In the genomic region with DNA sequence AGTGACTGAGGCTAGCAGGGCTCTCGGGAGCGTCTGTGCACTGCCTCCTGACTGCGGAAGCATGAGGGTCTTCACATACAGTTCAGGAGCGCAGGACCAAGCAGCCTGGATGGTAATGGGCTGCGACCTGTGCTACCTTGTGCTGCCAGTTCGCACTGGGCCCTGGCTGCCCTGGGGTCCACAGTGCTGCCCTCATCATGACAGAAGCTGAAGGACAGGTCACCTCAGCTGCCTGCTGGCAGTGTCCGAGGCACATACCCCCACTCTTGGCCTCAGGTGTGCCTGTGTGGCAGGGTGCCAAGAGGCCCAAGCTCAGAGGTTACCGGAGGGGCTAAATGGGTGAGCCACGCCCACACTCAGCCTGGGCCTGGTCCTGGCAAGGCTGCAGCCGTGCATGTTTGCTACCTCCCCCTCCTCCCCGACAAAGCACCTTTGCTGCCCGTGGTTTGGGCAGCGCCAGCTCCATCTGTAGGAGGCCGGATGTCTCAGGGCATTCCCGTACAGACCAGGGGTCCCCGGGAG, we compare ENCODE assay signal across 10 cellular contexts. TPM values are rescaled to one million over a fixed set of nuclear protein-coding genes. Genes with fewer than 3 reads are reported as not detected.
DNase-seq lines count a peak whose midpoint lies in the region; ATAC-seq, FAIRE-seq and TF ChIP-seq lines count a peak whose summit lies in the region.
"Had no signal": no experiment of that assay in that cellular context is flagged by ENCODE, and none has a peak within 500 bp of the region (broad histone marks: within the 10 kb centered on the region; RNA-seq: fewer than 3 reads in every experiment).

No MANE protein-coding gene starts in this region.

- H3K9me3 ChIP-seq in CD8-positive, alpha-beta T cell (ENCODE audit: low read length), result no peaks in the 10 kb centered on the region
- H3K9me3 ChIP-seq in HEK293 (ENCODE audit: control insufficient read depth, insufficient read depth, low read depth, low read length) (no peaks in the 10 kb centered on the region), neuronal stem cell (replicated peaks in 1 of 2; ENCODE audit: control insufficient read depth in 2 of 2, insufficient read depth in 1 of 2, low read depth in 1 of 2, low read length in 2 of 2) (peaks cover 0 to 3% of the 10 kb centered on the region in 2 donors)
- H3K9me3 ChIP-seq: SJSA1 had no signal

- H3K18ac ChIP-seq in neuronal stem cell (ENCODE audit: low read length), result no peak overlapping the region

- POLR2A ChIA-PET in CD8-positive, alpha-beta T cell (lab: Charles Lee), result no interaction called here
- POLR2A ChIA-PET in HEK293 (lab: Yijun Ruan, JAX), result interaction anchor here (1.0 to 2.9 kb wide), 9 partner anchors 9 to 223 kb away, joined by 3 to 10 read pairs (median 6); a partner anchor contains a TSS

- peaks cover 11% of the 10 kb centered on the region for H3K36me3 Mint-ChIP-seq in CD8-positive, alpha-beta T cell

- peaks cover 22% of the 10 kb centered on the region for H3K79me1 ChIP-seq in neuronal stem cell (ENCODE audit: low read depth, low read length)

- peak overlapping the region; percentile 36 for H2AK5ac ChIP-seq in neuronal stem cell (ENCODE audit: low read depth, low read length)

- no peaks in the 10 kb centered on the region for H3K27me3 Mint-ChIP-seq in CD8-positive, alpha-beta T cell (ENCODE audit: low read depth)

- H3K4me3 ChIP-seq in CD8-positive, alpha-beta T cell (ENCODE audit: low read depth, low read length), result no peak overlapping the region
- H3K4me3 ChIP-seq in HEK293 (ENCODE audit: low read depth, low read length) (no peak overlapping the region), neuronal stem cell (ENCODE audit: low read length in 2 of 2) (no peak overlapping the region)
- H3K4me3 ChIP-seq: SJSA1 had no signal

- H2BK5ac ChIP-seq in neuronal stem cell (ENCODE audit: low read length), result no peak overlapping the region

- WGBS in neuronal stem cell (ENCODE audit: extremely low coverage in 2 of 2, insufficient read length in 2 of 2, insufficient replicate concordance in 1 of 2), 2 donors, result no CpG with 5 or more reads among the region's 16 CpGs

- H3K27me3 ChIP-seq in CD8-positive, alpha-beta T cell (ENCODE audit: insufficient read depth, low read length), result no peaks in the 10 kb centered on the region
- H3K27me3 ChIP-seq in neuronal stem cell (ENCODE audit: control insufficient read depth in 3 of 3, insufficient read depth in 3 of 3, low read depth in 1 of 3, low read length in 3 of 3), result peaks cover 0 to 1% (median 0%) of the 10 kb centered on the region in 3 experiments
- H3K27me3 ChIP-seq: foreskin keratinocyte, SJSA1 had no signal

- peak overlapping the region; percentile 4 for H3K23ac ChIP-seq in neuronal stem cell (ENCODE audit: low read depth, low read length, poor library complexity)

- ATAC-seq in CD8-positive, alpha-beta T cell, result no peak
- no peak for ATAC-seq in GM21367 (IDR thresholded peaks at IDR 0.05; ENCODE audit: unreplicated experiment)

- TF ChIP-seq CTCF in CD8-positive, alpha-beta T cell (IDR thresholded peaks at IDR 0.05), result peak; percentile 27
- TF ChIP-seq CTCF in HEK293 (tag by site-specific recombination; IDR thresholded peaks at IDR 0.05), result no peak

- H3K4me3 Mint-ChIP-seq in CD8-positive, alpha-beta T cell, result no peak overlapping the region

- no peak overlapping the region for H3K9ac ChIP-seq in neuronal stem cell (ENCODE audit: low read depth, low read length, poor library complexity)

- no peak overlapping the region for H3K27ac ChIP-seq in CD8-positive, alpha-beta T cell (ENCODE audit: low read depth, low read length)
- peak overlapping the region; percentile 3 for H3K27ac ChIP-seq in HEK293 (ENCODE audit: extremely low read depth, low read depth, low read length)
- H3K27ac ChIP-seq in angular gyrus (ENCODE audit: low read depth, low read length), result peak overlapping the region; percentile 5
- peak overlapping the region; percentile 12 for H3K27ac ChIP-seq in neuronal stem cell (replicated peaks; ENCODE audit: low read length)
- H3K27ac ChIP-seq: foreskin keratinocyte, SJSA1 had no signal

- no peak for DNase-seq in CD8-positive, alpha-beta T cell
- DNase-seq in neuronal stem cell (ENCODE audit: low spot score) (no peak), UCSD-AML1 (lab: John Stamatoyannopoulos, UW; ENCODE audit: unreplicated experiment) (no peak), HTR-8/SVneo (ENCODE audit: insufficient read length, low spot score) (no peak)

- no peak overlapping the region for H3K4me2 ChIP-seq in neuronal stem cell (ENCODE audit: insufficient read depth, low read length, poor library complexity, severe bottlenecking)

- H3K4ac ChIP-seq in neuronal stem cell (ENCODE audit: low read length), result no peak overlapping the region

- FAIRE-seq in HTR-8/SVneo (lab: Jason Lieb, UNC), result no peak

- H3K9me3 Mint-ChIP-seq in CD8-positive, alpha-beta T cell, result no peaks in the 10 kb centered on the region
- H3K9me3 Mint-ChIP-seq: stimulated activated naive CD8-positive, alpha-beta T cell treated with anti-CD3 and anti-CD28 coated beads, Interleukin-15, Interleukin-2, amounts not matched to agents 100 ng/mL and 50 ng/mL, for 24 hours had no signal

- peak overlapping the region; percentile 46 for H2BK12ac ChIP-seq in neuronal stem cell (ENCODE audit: low read length)

- H3K27ac Mint-ChIP-seq in CD8-positive, alpha-beta T cell, result no peak overlapping the region

- H3K36me3 ChIP-seq in CD8-positive, alpha-beta T cell (ENCODE audit: insufficient read depth, low read length), result no peaks in the 10 kb centered on the region
- H3K36me3 ChIP-seq in HEK293 (ENCODE audit: control insufficient read depth in 2 of 2, insufficient read depth in 1 of 2, low read length in 2 of 2), result peaks cover 0 to 36% of the 10 kb centered on the region in 2 experiments; a peak in 1 of 3 replicates
- peaks cover 27 to 34% of the 10 kb centered on the region in 2 donors for H3K36me3 ChIP-seq in neuronal stem cell (replicated peaks in 1 of 2; ENCODE audit: control insufficient read depth in 2 of 2, insufficient read depth in 2 of 2, low read length in 2 of 2)

- peaks cover 45% of the 10 kb centered on the region for H3K4me1 Mint-ChIP-seq in CD8-positive, alpha-beta T cell (ENCODE audit: low read depth)

- peak overlapping the region; percentile 79 for H4K91ac ChIP-seq in neuronal stem cell (ENCODE audit: low read depth, low read length, poor library complexity)

- H2BK15ac ChIP-seq in neuronal stem cell (ENCODE audit: low read length), result peak overlapping the region; percentile 10

- CTCF ChIA-PET in CD8-positive, alpha-beta T cell (lab: Charles Lee), result interaction anchor here (1.0 to 1.7 kb wide), 3 partner anchors 9 to 35 kb away, joined by 3 to 5 read pairs (median 3); no protein-coding TSS in a partner anchor
- CTCF ChIA-PET in HEK293 (lab: Yijun Ruan, JAX), result interaction anchor here (0.6 to 1.8 kb wide), 11 partner anchors 13 to 388 kb away, joined by 3 to 6 read pairs (median 3); no protein-coding TSS in a partner anchor

- H3K4me1 ChIP-seq in CD8-positive, alpha-beta T cell (ENCODE audit: insufficient read depth, low read length), result peaks cover 29% of the 10 kb centered on the region
- H3K4me1 ChIP-seq in HEK293 (ENCODE audit: control insufficient read depth, insufficient read depth, low read length) (peaks cover 21% of the 10 kb centered on the region), neuronal stem cell (ENCODE audit: control insufficient read depth in 2 of 2, insufficient read depth in 1 of 2, low read depth in 1 of 2, low read length in 2 of 2) (peaks cover 11 to 15% of the 10 kb centered on the region in 2 donors)

- H3K14ac ChIP-seq in neuronal stem cell (ENCODE audit: low read length), result no peak overlapping the region

- no peak overlapping the region for H2BK120ac ChIP-seq in neuronal stem cell (ENCODE audit: low read depth, low read length)

- H4K8ac ChIP-seq in neuronal stem cell (ENCODE audit: low read depth, low read length), result no peak overlapping the region

- intact Hi-C loops in CD8-positive, alpha-beta T cell (cut with DNase I, micrococcal nuclease), result loop anchor here (10.0 kb wide), 3 partner anchors 354 to 544 kb away; a partner anchor contains a TSS

- no peak overlapping the region for H2AFZ ChIP-seq in neuronal stem cell (ENCODE audit: low read length)

TF ChIP-seq in HEK293, 187 proteins besides CTCF, POLR2A, EP300 and RAD21 (continues in another document):
- TF ChIP-seq KLF10 (tag by site-specific recombination; IDR thresholded peaks at IDR 0.05) (no peak), GLI2 (tag by site-specific recombination; IDR thresholded peaks at IDR 0.05; ENCODE audit: borderline replicate concordance, low read depth) (no peak), ZNF510 (tag by site-specific recombination; IDR thresholded peaks at IDR 0.05; ENCODE audit: insufficient replicate concordance) (no peak), GLI4 (tag by site-specific recombination; IDR thresholded peaks at IDR 0.05) (no peak), ZNF426 (tag by site-specific recombination; IDR thresholded peaks at IDR 0.05) (no peak), ZNF112 (tag by site-specific recombination; IDR thresholded peaks at IDR 0.05) (no peak), ZNF600 (tag by site-specific recombination; IDR thresholded peaks at IDR 0.05) (peak; percentile 75; the same call in 1 of the 2 replicates), ZBTB17 (tag by site-specific recombination; IDR thresholded peaks at IDR 0.05) (no peak), SALL2 (tag by site-specific recombination; IDR thresholded peaks at IDR 0.05; ENCODE audit: borderline replicate concordance) (no peak), ZNF211 (tag by site-specific recombination; IDR thresholded peaks at IDR 0.05; ENCODE audit: low read depth) (no peak), ZBTB20 (tag by site-specific recombination; IDR thresholded peaks at IDR 0.05) (no peak), KLF9 (tag by site-specific recombination; IDR thresholded peaks at IDR 0.05; ENCODE audit: low read depth) (peak; percentile 82), ZNF140 (tag by site-specific recombination; IDR thresholded peaks at IDR 0.05) (no peak), ZNF155 (tag by site-specific recombination; IDR thresholded peaks at IDR 0.05) (no peak)
- TF ChIP-seq, protein P1, sequence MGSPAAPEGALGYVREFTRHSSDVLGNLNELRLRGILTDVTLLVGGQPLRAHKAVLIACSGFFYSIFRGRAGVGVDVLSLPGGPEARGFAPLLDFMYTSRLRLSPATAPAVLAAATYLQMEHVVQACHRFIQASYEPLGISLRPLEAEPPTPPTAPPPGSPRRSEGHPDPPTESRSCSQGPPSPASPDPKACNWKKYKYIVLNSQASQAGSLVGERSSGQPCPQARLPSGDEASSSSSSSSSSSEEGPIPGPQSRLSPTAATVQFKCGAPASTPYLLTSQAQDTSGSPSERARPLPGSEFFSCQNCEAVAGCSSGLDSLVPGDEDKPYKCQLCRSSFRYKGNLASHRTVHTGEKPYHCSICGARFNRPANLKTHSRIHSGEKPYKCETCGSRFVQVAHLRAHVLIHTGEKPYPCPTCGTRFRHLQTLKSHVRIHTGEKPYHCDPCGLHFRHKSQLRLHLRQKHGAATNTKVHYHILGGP (tag by site-specific recombination; IDR thresholded peaks at IDR 0.05), result no peak

RNA-seq across cellular contexts. Expression of a gene that starts 4.4 kb away (rescaled TPM):
- 1 to 10 TPM; 7.4 to 9.5 TPM for total RNA-seq in CD8-positive, alpha-beta T cell
- 6.4 TPM for polyA plus RNA-seq in neuronal stem cell (2013, experiment 1 of 2)
- polyA plus RNA-seq in neuronal stem cell (2013, experiment 2 of 2), result 5.6 TPM

RNA-seq across cellular contexts. Expression of a gene that starts 4.5 kb away (rescaled TPM):
- total RNA-seq in CD8-positive, alpha-beta T cell, result 10 to 100 TPM; 11.0 to 13.8 TPM
- 27.1 TPM for polyA plus RNA-seq in neuronal stem cell (2013, experiment 1 of 2)
- polyA plus RNA-seq in neuronal stem cell (2013, experiment 2 of 2), result 25.3 TPM
